ENCODE assay signal across 8 cellular contexts in genomic region chr5:81856948-81857928, GRCh38.
A peak's percentile ranks its signal among the peaks of the same experiment; 100 is the strongest.
DNase-seq lines count a peak whose midpoint lies in the region; TF ChIP-seq lines count a peak whose summit lies in the region.

No MANE protein-coding gene starts in this region.

- H3K79me2 ChIP-seq in SU-DHL-6 (ENCODE audit: insufficient read depth, low read length) = no peaks in the 10 kb centered on the region

- TF ChIP-seq CTCF in SU-DHL-6 (IDR thresholded peaks at IDR 0.05; ENCODE audit: insufficient read depth, low read length, poor library complexity, severe bottlenecking) = peak; percentile 50
- peak; percentile 41 for TF ChIP-seq CTCF in osteocyte (IDR thresholded peaks at IDR 0.05)

- no peak overlapping the region for H3K9ac ChIP-seq in SU-DHL-6 (ENCODE audit: low read length)

- no peaks in the 10 kb centered on the region for H3K9me3 Mint-ChIP-seq in osteocyte (ENCODE audit: unreplicated experiment)

- no peaks in the 10 kb centered on the region for H4K20me1 ChIP-seq in SU-DHL-6 (ENCODE audit: low read depth, low read length)

- H3K27me3 Mint-ChIP-seq in osteocyte (ENCODE audit: unreplicated experiment) = no peaks in the 10 kb centered on the region

- H3K4me3 ChIP-seq in SU-DHL-6 (ENCODE audit: insufficient read depth, low read length, poor library complexity, severe bottlenecking) = no peak overlapping the region

- H3F3A ChIP-seq in SU-DHL-6 (ENCODE audit: insufficient read depth) = peaks cover 21% of the 10 kb centered on the region

- peak overlapping the region; percentile 84 for H3K27ac Mint-ChIP-seq in osteocyte (ENCODE audit: unreplicated experiment)

- no peaks in the 10 kb centered on the region for H3K9me2 ChIP-seq in SU-DHL-6 (replicated peaks; ENCODE audit: insufficient read depth, low read length)

- H3K4me1 Mint-ChIP-seq in osteocyte (ENCODE audit: unreplicated experiment) = peaks cover 40% of the 10 kb centered on the region

- H3K4me3 Mint-ChIP-seq in osteocyte (ENCODE audit: unreplicated experiment) = no peak overlapping the region

- H2AFZ ChIP-seq in SU-DHL-6 (ENCODE audit: low read depth, low read length, severe bottlenecking) = no peak overlapping the region

- no peak overlapping the region for H3K27ac ChIP-seq in SU-DHL-6 (ENCODE audit: low read depth, low read length)

- H3K9me3 ChIP-seq in SU-DHL-6 (ENCODE audit: insufficient read depth, low read length) = no peaks in the 10 kb centered on the region

- no peaks in the 10 kb centered on the region for H3K27me3 ChIP-seq in SU-DHL-6 (ENCODE audit: low read length)

- no peak overlapping the region for H3K4me2 ChIP-seq in SU-DHL-6 (ENCODE audit: low read depth, low read length, poor library complexity, severe bottlenecking)

- H3K36me3 ChIP-seq in SU-DHL-6 (ENCODE audit: low read length) = no peaks in the 10 kb centered on the region

- H3K36me3 Mint-ChIP-seq in osteocyte (ENCODE audit: unreplicated experiment) = no peaks in the 10 kb centered on the region

- DNase-seq in ELR (ENCODE audit: low read depth) (peak; percentile 28), M059J (ENCODE audit: low read depth) (peak; percentile 84), foreskin melanocyte (peak; percentile 59), osteocyte (ENCODE audit: extremely low spot score, unreplicated experiment) (peak; percentile 89), SK-N-DZ (ENCODE audit: low spot score) (no peak)
- DNase-seq in stimulated activated naive CD4-positive, alpha-beta T cell (lab: John Stamatoyannopoulos, UW) = no peak
- no peak for DNase-seq in stimulated activated CD4-positive, alpha-beta T cell treated with anti-CD3 and anti-CD28 coated beads, Interleukin-2, amount 100 ng/mL, for 24 hours

Comparison
In these comparisons a context has a peak if more than half of its experiments do, and no peak if none do; other contexts are left out.
1. DNase-seq: peak in ELR (single experiment), M059J (single experiment), foreskin melanocyte (single experiment) and osteocyte (single experiment); none in SK-N-DZ (single experiment), stimulated activated naive CD4-positive, alpha-beta T cell (0 of 6) and stimulated activated CD4-positive, alpha-beta T cell treated with anti-CD3 and anti-CD28 coated beads, Interleukin-2, amount 100 ng/mL, for 24 hours (0 of 2).